11 cellular contexts compared by ENCODE assay signal in the genomic region with DNA sequence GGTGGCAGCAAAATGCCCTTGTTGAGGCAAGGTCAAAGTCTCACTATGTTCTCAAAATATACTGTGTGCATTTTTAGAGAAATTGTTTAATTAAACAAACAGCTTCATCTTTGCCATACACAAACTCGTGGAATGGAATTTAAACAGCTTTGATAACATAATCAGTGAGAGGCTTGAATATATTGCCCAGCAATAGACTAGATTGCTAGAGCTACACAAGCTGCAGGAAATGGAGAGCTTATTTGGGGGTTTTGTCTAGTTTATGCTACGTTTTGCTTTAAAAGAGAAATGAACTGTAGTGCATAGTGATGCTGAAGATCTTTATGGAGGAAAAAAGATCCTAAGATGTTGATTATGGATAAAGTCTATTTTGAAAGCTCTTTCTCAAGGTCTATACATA.
A peak's percentile ranks its signal among the peaks of the same experiment; 100 is the strongest.
DNase-seq lines count a peak whose midpoint lies in the region; ATAC-seq and TF ChIP-seq lines count a peak whose summit lies in the region.
"Had no signal": no experiment of that assay in that cellular context is flagged by ENCODE, and none has a peak within 500 bp of the region (broad histone marks: within the 10 kb centered on the region; RNA-seq: fewer than 3 reads in every experiment).

No MANE protein-coding gene starts in this region.

- no peak overlapping the region for H2AFZ ChIP-seq in osteoblast (ENCODE audit: low read length)

- H3K27me3 ChIP-seq in HL-60 (ENCODE audit: insufficient read depth, poor library complexity, severe bottlenecking) (no peaks in the 10 kb centered on the region), osteoblast (ENCODE audit: insufficient read depth, low read length) (no peaks in the 10 kb centered on the region)

- no peaks in the 10 kb centered on the region for H3K27me3 Mint-ChIP-seq in Calu3 (ENCODE audit: unreplicated experiment)
- H3K27me3 Mint-ChIP-seq in activated naive CD8-positive, alpha-beta T cell: no peaks in the 10 kb centered on the region

- no TSS peak for BruUV-seq in Calu3 (replicated peaks; lab: Mats Ljungman, UMichigan)

- DNase-seq in Calu3 (no peak), HL-60 (ENCODE audit: low read depth in 1 of 2, low spot score in 1 of 2) (no peak), osteoblast (ENCODE audit: insufficient read length, low spot score, missing footprints) (no peak)
- DNase-seq: WERI-Rb-1 had no signal

- CTCF ChIA-PET in Calu3 (lab: Charles Lee): interaction anchor here (2.2 to 4.2 kb wide), 2 partner anchors 28 to 250 kb away, joined by 13 to 18 read pairs; a partner anchor contains a TSS

- TF ChIP-seq CTCF in Calu3 (IDR thresholded peaks at IDR 0.05; ENCODE audit: unreplicated experiment) (no peak), HL-60 (IDR thresholded peaks at IDR 0.05; ENCODE audit: insufficient read depth, low read length) (no peak), osteoblast (IDR thresholded peaks at IDR 0.05; ENCODE audit: extremely low read depth, low read depth, low read length) (no peak)

- H3K4me3 ChIP-seq in HL-60 (replicated peaks; ENCODE audit: insufficient read depth, low read length) (no peak overlapping the region), osteoblast (ENCODE audit: insufficient read depth, low read length) (no peak overlapping the region)
- H3K4me3 ChIP-seq: GM12878 had no signal

- H3K4me1 ChIP-seq in osteoblast (ENCODE audit: insufficient read depth, low read length): peaks cover 27% of the 10 kb centered on the region

- peak overlapping the region; percentile 91 for H3K27ac Mint-ChIP-seq in Calu3 (ENCODE audit: unreplicated experiment)
- H3K27ac Mint-ChIP-seq in activated naive CD8-positive, alpha-beta T cell: peak overlapping the region; percentile 90

- H3K9me3 Mint-ChIP-seq in Calu3 (ENCODE audit: low read depth, unreplicated experiment): no peaks in the 10 kb centered on the region
- H3K9me3 Mint-ChIP-seq in activated naive CD8-positive, alpha-beta T cell (ENCODE audit: low read depth): peaks cover 3% of the 10 kb centered on the region

- no peak for ATAC-seq in HG02763 (IDR thresholded peaks at IDR 0.05; ENCODE audit: unreplicated experiment)
- no peak for ATAC-seq in GM21576 (IDR thresholded peaks at IDR 0.05; ENCODE audit: unreplicated experiment)
- no peak for ATAC-seq in HG02981 (IDR thresholded peaks at IDR 0.05; ENCODE audit: unreplicated experiment)
- ATAC-seq: HCT116 had no signal

- H3K36me3 ChIP-seq in osteoblast (ENCODE audit: insufficient read depth, low read length): no peaks in the 10 kb centered on the region
- H3K36me3 ChIP-seq: WERI-Rb-1 had no signal

- no peaks in the 10 kb centered on the region for H3K79me2 ChIP-seq in osteoblast (ENCODE audit: insufficient read depth, low read length)

- H3K4me2 ChIP-seq in osteoblast (ENCODE audit: insufficient read depth, low read length): no peak overlapping the region

- H3K4me1 Mint-ChIP-seq in Calu3 (ENCODE audit: low read depth, unreplicated experiment): peaks cover 81% of the 10 kb centered on the region
- H3K4me1 Mint-ChIP-seq in activated naive CD8-positive, alpha-beta T cell (ENCODE audit: low read depth): peaks cover 75% of the 10 kb centered on the region

- H3K9me3 ChIP-seq in osteoblast (ENCODE audit: low read depth, low read length): no peaks in the 10 kb centered on the region

- no peaks in the 10 kb centered on the region for H4K20me1 ChIP-seq in osteoblast (ENCODE audit: insufficient read depth, low read length)

- peak overlapping the region; percentile 14 for H3K4me3 Mint-ChIP-seq in Calu3 (ENCODE audit: low read depth, unreplicated experiment)
- H3K4me3 Mint-ChIP-seq in activated naive CD8-positive, alpha-beta T cell: peak overlapping the region; percentile 78

- intact Hi-C loops in Calu3 (cut with micrococcal nuclease; ENCODE audit: unreplicated experiment): loop anchor here (2.0 to 5.0 kb wide), 2 partner anchors 79 to 250 kb away; a partner anchor contains a TSS

- H3K36me3 Mint-ChIP-seq in Calu3 (ENCODE audit: insufficient read depth, unreplicated experiment): peaks cover 5% of the 10 kb centered on the region
- peaks cover 3% of the 10 kb centered on the region for H3K36me3 Mint-ChIP-seq in activated naive CD8-positive, alpha-beta T cell

- H3K27ac ChIP-seq in HL-60 (replicated peaks): peak overlapping the region; percentile 55
- peak overlapping the region; percentile 18 for H3K27ac ChIP-seq in osteoblast (ENCODE audit: low read depth, low read length)
- H3K27ac ChIP-seq: RWPE1, WERI-Rb-1 had no signal
